ENCODE assay signal across 9 cellular contexts in genomic region chr3:156586905-156587766, GRCh38. TPM values are rescaled to one million over a fixed set of nuclear protein-coding genes. Genes with fewer than 3 reads are reported as not detected.
A peak's percentile ranks its signal among the peaks of the same experiment; 100 is the strongest.
DNase-seq lines count a peak whose midpoint lies in the region; ATAC-seq, FAIRE-seq and TF ChIP-seq lines count a peak whose summit lies in the region.
"Had no signal": no experiment of that assay in that cellular context is flagged by ENCODE, and none has a peak within 500 bp of the region (broad histone marks: within the 10 kb centered on the region; RNA-seq: fewer than 3 reads in every experiment).

No MANE protein-coding gene starts in this region.

- H3K36me3 ChIP-seq in thoracic aorta, result no peaks in the 10 kb centered on the region
- H3K36me3 ChIP-seq: colonic mucosa had no signal

- H3K27me3 ChIP-seq in thoracic aorta (replicated peaks; ENCODE audit: insufficient read depth), result no peaks in the 10 kb centered on the region
- H3K27me3 ChIP-seq: colonic mucosa had no signal

- no peak for DNase-seq in thoracic aorta (ENCODE audit: low spot score)
- DNase-seq in mesenteric fat pad (ENCODE audit: low spot score), result no peak
- no peak for DNase-seq in AG08395 (ENCODE audit: low spot score)
- DNase-seq: colonic mucosa, glutamatergic neuron had no signal

- peaks cover 6 to 23% of the 10 kb centered on the region in 2 donors for H3K4me1 ChIP-seq in thoracic aorta (ENCODE audit: control insufficient read depth in 1 of 2, low read depth in 2 of 2)
- H3K4me1 ChIP-seq: colonic mucosa had no signal

- TF ChIP-seq CTCF in thoracic aorta (IDR thresholded peaks at IDR 0.05), result no peak

- H3K9me3 ChIP-seq in thoracic aorta, result no peaks in the 10 kb centered on the region
- H3K9me3 ChIP-seq: colonic mucosa had no signal

- ATAC-seq in GM19452 (IDR thresholded peaks at IDR 0.05; ENCODE audit: unreplicated experiment), result peak; percentile 48
- peak; percentile 31 for ATAC-seq in HG03442 (IDR thresholded peaks at IDR 0.05; ENCODE audit: unreplicated experiment)
- no peak for ATAC-seq in thoracic aorta (ENCODE audit: insufficient number of reproducible peaks, low FRiP score, low read depth)
- ATAC-seq in HG02840 (IDR thresholded peaks at IDR 0.05; ENCODE audit: low FRiP score, unreplicated experiment), result no peak

- H3K27ac ChIP-seq in thoracic aorta, result peak overlapping the region; percentile 3 to 46
- H3K27ac ChIP-seq: colonic mucosa had no signal

- H3K4me3 ChIP-seq in thoracic aorta, result no peak overlapping the region
- H3K4me3 ChIP-seq: colonic mucosa had no signal

- FAIRE-seq in endometrium (lab: Jason Lieb, UNC), result peak; percentile 98

RNA-seq across cellular contexts. Expression of gene SSR3, which starts 32.2 kb away (rescaled TPM):
- total RNA-seq in thoracic aorta, result 100 to 1,000 TPM in 1 of 2 donors, 10 to 100 TPM in 1; 94.0 to 107 TPM
- 196 TPM for total RNA-seq in mesenteric fat pad

Comparison
In these comparisons a context has a peak if more than half of its experiments do, and no peak if none do; other contexts are left out.
1. ATAC-seq: peak in GM19452 (single experiment) and HG03442 (single experiment); none in thoracic aorta (single experiment) and HG02840 (single experiment).